Comparison of ENCODE assay signal across 1 cellular context in the genomic region with DNA sequence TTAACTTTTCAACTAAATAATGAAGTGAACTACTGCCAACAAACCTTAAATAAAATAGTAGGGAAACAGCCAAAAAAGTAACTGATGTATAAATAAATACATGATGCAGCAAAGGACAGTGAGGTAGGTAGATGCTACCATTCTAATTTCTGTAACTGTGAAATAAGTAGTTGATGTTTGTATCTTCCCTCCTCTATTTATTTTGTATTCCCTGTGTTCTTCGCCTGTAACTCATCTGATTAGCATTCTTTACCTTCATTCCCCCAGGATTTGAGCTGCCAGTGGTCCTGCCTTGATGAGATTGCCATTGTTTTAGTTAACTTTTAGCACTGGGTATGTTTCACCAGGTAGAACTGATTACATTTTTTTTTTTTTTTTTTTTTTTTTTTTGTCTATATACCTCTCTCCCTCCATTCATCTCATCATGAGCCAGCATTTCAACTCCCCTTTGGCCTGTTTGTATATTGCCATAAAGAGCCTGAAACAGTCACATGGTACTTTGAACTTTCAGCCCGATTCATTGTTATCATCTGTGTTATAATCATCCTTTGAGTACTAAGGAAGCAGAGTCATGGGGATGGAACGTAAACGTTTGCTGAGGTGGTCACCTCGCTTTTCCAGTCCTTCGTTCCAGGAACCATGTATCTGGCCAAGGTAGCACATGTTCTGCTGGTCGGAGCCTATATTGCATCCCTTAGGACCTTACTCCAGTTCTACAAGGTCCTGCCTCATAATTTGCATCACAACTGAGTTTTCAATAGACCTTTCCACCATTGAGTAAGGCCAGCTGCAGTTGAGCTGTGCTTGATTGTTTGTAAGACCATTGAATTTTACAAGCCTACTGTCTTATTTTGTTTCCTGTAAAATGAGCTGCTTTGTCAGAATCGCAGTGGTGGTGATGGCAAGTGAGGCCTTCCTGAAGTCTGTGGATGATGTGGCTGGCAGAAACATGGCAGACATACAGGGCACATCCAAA.
TF ChIP-seq lines count a peak whose summit lies in the region.

No MANE protein-coding gene starts in this region.

TF ChIP-seq in HepG2, 621 proteins besides CTCF, POLR2A, EP300 and RAD21 (continued from another document and continues in another):
- TF ChIP-seq, protein P1, sequence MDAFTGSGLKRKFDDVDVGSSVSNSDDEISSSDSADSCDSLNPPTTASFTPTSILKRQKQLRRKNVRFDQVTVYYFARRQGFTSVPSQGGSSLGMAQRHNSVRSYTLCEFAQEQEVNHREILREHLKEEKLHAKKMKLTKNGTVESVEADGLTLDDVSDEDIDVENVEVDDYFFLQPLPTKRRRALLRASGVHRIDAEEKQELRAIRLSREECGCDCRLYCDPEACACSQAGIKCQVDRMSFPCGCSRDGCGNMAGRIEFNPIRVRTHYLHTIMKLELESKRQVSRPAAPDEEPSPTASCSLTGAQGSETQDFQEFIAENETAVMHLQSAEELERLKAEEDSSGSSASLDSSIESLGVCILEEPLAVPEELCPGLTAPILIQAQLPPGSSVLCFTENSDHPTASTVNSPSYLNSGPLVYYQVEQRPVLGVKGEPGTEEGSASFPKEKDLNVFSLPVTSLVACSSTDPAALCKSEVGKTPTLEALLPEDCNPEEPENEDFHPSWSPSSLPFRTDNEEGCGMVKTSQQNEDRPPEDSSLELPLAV (CRISPR knock-in tag; conservative IDR thresholded peaks at IDR 0.05; ENCODE audit: low read depth) = no peak
- TF ChIP-seq TBX2 (CRISPR knock-in tag; IDR thresholded peaks at IDR 0.05; ENCODE audit: borderline replicate concordance) = peak; percentile 46; the same call in 1 of the 2 replicates
- TF ChIP-seq, protein P2, sequence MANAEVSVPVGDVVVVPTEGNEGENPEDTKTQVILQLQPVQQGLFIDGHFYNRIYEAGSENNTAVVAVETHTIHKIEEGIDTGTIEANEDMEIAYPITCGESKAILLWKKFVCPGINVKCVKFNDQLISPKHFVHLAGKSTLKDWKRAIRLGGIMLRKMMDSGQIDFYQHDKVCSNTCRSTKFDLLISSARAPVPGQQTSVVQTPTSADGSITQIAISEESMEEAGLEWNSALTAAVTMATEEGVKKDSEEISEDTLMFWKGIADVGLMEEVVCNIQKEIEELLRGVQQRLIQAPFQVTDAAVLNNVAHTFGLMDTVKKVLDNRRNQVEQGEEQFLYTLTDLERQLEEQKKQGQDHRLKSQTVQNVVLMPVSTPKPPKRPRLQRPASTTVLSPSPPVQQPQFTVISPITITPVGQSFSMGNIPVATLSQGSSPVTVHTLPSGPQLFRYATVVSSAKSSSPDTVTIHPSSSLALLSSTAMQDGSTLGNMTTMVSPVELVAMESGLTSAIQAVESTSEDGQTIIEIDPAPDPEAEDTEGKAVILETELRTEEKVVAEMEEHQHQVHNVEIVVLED (CRISPR knock-in tag; IDR thresholded peaks at IDR 0.05; ENCODE audit: borderline replicate concordance) = no peak
- TF ChIP-seq MXI1 (IDR thresholded peaks at IDR 0.05; ENCODE audit: borderline replicate concordance, low read depth, low read length) = peak; percentile 54; the same call in 1 of the 3 replicates
- peak; percentile 67; the same call in 1 of the 2 replicates for TF ChIP-seq FOXK1 (CRISPR knock-in tag; IDR thresholded peaks at IDR 0.05; ENCODE audit: borderline replicate concordance, low read depth)
- TF ChIP-seq BCL6 (CRISPR knock-in tag; IDR thresholded peaks at IDR 0.05) = peak; percentile 85
- TF ChIP-seq, protein P3, sequence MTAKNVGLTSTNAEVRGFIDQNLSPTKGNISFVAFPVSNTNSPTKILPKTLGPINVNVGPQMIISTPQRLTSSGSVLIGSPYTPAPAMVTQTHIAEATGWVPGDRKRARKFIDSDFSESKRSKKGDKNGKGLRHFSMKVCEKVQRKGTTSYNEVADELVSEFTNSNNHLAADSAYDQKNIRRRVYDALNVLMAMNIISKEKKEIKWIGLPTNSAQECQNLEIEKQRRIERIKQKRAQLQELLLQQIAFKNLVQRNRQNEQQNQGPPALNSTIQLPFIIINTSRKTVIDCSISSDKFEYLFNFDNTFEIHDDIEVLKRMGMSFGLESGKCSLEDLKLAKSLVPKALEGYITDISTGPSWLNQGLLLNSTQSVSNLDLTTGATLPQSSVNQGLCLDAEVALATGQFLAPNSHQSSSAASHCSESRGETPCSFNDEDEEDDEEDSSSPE (CRISPR knock-in tag; IDR thresholded peaks at IDR 0.05) = peak; percentile 36; the same call in 1 of the 2 replicates
- TF ChIP-seq, protein P4, sequence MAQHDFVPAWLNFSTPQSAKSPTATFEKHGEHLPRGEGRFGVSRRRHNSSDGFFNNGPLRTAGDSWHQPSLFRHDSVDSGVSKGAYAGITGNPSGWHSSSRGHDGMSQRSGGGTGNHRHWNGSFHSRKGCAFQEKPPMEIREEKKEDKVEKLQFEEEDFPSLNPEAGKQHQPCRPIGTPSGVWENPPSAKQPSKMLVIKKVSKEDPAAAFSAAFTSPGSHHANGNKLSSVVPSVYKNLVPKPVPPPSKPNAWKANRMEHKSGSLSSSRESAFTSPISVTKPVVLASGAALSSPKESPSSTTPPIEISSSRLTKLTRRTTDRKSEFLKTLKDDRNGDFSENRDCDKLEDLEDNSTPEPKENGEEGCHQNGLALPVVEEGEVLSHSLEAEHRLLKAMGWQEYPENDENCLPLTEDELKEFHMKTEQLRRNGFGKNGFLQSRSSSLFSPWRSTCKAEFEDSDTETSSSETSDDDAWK (CRISPR knock-in tag; IDR thresholded peaks at IDR 0.05) = no peak
- TF ChIP-seq ZNF138 (CRISPR knock-in tag; IDR thresholded peaks at IDR 0.05; ENCODE audit: low read depth) = no peak
- no peak for TF ChIP-seq ZNF749 (CRISPR knock-in tag; IDR thresholded peaks at IDR 0.05; ENCODE audit: borderline replicate concordance)
- 0 out of 2 replicates have a peak, but pooled peaks have one; percentile 8 for TF ChIP-seq FOXC1 (CRISPR knock-in tag; IDR thresholded peaks at IDR 0.05; ENCODE audit: borderline replicate concordance)
- TF ChIP-seq ZNF558 (CRISPR knock-in tag; IDR thresholded peaks at IDR 0.05; ENCODE audit: borderline replicate concordance) = no peak
- TF ChIP-seq SP1 (IDR thresholded peaks at IDR 0.05) = no peak
- no peak for TF ChIP-seq SP1 (CRISPR knock-in tag; IDR thresholded peaks at IDR 0.05)
- TF ChIP-seq SRSF4 (IDR thresholded peaks at IDR 0.05; ENCODE audit: low read depth, low read length, poor library complexity, severe bottlenecking) = no peak
- no peak for TF ChIP-seq IKZF4 (CRISPR knock-in tag; IDR thresholded peaks at IDR 0.05; ENCODE audit: borderline replicate concordance, low read depth, not compliant biosample characterization)
- TF ChIP-seq POLR2AphosphoS2 (IDR thresholded peaks at IDR 0.05; ENCODE audit: low read depth, low read length) = no peak
- TF ChIP-seq, protein P5, sequence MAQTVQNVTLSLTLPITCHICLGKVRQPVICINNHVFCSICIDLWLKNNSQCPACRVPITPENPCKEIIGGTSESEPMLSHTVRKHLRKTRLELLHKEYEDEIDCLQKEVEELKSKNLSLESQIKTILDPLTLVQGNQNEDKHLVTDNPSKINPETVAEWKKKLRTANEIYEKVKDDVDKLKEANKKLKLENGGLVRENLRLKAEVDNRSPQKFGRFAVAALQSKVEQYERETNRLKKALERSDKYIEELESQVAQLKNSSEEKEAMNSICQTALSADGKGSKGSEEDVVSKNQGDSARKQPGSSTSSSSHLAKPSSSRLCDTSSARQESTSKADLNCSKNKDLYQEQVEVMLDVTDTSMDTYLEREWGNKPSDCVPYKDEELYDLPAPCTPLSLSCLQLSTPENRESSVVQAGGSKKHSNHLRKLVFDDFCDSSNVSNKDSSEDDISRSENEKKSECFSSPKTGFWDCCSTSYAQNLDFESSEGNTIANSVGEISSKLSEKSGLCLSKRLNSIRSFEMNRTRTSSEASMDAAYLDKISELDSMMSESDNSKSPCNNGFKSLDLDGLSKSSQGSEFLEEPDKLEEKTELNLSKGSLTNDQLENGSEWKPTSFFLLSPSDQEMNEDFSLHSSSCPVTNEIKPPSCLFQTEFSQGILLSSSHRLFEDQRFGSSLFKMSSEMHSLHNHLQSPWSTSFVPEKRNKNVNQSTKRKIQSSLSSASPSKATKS (CRISPR knock-in tag; IDR thresholded peaks at IDR 0.05) = no peak
- no peak for TF ChIP-seq ZNF564 (CRISPR knock-in tag; IDR thresholded peaks at IDR 0.05)
- TF ChIP-seq, protein P6, sequence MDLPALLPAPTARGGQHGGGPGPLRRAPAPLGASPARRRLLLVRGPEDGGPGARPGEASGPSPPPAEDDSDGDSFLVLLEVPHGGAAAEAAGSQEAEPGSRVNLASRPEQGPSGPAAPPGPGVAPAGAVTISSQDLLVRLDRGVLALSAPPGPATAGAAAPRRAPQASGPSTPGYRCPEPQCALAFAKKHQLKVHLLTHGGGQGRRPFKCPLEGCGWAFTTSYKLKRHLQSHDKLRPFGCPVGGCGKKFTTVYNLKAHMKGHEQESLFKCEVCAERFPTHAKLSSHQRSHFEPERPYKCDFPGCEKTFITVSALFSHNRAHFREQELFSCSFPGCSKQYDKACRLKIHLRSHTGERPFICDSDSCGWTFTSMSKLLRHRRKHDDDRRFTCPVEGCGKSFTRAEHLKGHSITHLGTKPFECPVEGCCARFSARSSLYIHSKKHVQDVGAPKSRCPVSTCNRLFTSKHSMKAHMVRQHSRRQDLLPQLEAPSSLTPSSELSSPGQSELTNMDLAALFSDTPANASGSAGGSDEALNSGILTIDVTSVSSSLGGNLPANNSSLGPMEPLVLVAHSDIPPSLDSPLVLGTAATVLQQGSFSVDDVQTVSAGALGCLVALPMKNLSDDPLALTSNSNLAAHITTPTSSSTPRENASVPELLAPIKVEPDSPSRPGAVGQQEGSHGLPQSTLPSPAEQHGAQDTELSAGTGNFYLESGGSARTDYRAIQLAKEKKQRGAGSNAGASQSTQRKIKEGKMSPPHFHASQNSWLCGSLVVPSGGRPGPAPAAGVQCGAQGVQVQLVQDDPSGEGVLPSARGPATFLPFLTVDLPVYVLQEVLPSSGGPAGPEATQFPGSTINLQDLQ (CRISPR knock-in tag; IDR thresholded peaks at IDR 0.05) = no peak
- TF ChIP-seq KAT2B (IDR thresholded peaks at IDR 0.05; ENCODE audit: borderline replicate concordance, low read depth, low read length) = no peak
- peak; percentile 77; the same call in 1 of the 2 replicates for TF ChIP-seq ZNF547 (CRISPR knock-in tag; IDR thresholded peaks at IDR 0.05)
- TF ChIP-seq ZNF549 (CRISPR knock-in tag; IDR thresholded peaks at IDR 0.05) = no peak
- TF ChIP-seq ZNF766 (CRISPR knock-in tag; IDR thresholded peaks at IDR 0.05; ENCODE audit: borderline replicate concordance) = no peak
- TF ChIP-seq NRL (CRISPR knock-in tag; IDR thresholded peaks at IDR 0.05; ENCODE audit: borderline replicate concordance) = no peak
- peak; percentile 53; the same call in 1 of the 2 replicates for TF ChIP-seq NFE2 (CRISPR knock-in tag; IDR thresholded peaks at IDR 0.05)
- 0 out of 2 replicates have a peak, but pooled peaks have one; percentile 25 for TF ChIP-seq ZNF431 (CRISPR knock-in tag; IDR thresholded peaks at IDR 0.05; ENCODE audit: borderline replicate concordance, low read depth)
- TF ChIP-seq, protein P7, sequence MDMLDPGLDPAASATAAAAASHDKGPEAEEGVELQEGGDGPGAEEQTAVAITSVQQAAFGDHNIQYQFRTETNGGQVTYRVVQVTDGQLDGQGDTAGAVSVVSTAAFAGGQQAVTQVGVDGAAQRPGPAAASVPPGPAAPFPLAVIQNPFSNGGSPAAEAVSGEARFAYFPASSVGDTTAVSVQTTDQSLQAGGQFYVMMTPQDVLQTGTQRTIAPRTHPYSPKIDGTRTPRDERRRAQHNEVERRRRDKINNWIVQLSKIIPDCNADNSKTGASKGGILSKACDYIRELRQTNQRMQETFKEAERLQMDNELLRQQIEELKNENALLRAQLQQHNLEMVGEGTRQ (IDR thresholded peaks at IDR 0.05; ENCODE audit: low read depth, low read length) = peak; percentile 32; the same call in 1 of the 2 replicates
- TF ChIP-seq, protein P7 (CRISPR knock-in tag; IDR thresholded peaks at IDR 0.05; ENCODE audit: borderline replicate concordance) = peak; percentile 57; the same call in 1 of the 2 replicates
- no peak for TF ChIP-seq ZNF577 (CRISPR knock-in tag; IDR thresholded peaks at IDR 0.05; ENCODE audit: borderline replicate concordance, low read depth)
